In the genomic region with DNA sequence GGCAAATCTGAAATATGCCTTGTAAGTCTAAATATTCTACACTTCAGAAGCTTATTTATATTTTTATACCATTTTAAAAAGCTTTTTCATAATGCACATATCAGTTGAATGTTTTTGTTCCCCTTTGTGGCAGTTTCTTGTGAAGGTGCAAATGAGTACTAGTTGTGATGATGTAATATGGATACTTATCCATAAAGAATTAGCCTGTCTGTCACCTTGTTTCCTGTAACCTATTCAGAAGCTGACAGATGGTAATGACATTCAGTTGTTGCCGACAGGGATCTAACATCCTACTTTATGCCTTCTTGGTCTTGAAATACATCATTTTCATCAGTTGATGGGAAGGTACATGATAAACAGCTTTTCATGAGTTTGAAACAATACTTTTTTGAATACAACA, we compare ENCODE assay signal across 16 cellular contexts. TPM values are rescaled to one million over a fixed set of nuclear protein-coding genes. Genes with fewer than 3 reads are reported as not detected.
DNase-seq lines count a peak whose midpoint lies in the region; ATAC-seq and TF ChIP-seq lines count a peak whose summit lies in the region.
"Had no signal": no experiment of that assay in that cellular context is flagged by ENCODE, and none has a peak within 500 bp of the region (broad histone marks: within the 10 kb centered on the region; RNA-seq: fewer than 3 reads in every experiment).

No MANE protein-coding gene starts in this region.

- H3K9ac ChIP-seq in KMS-11: no peak overlapping the region

- H3K4me1 Mint-ChIP-seq in activated T-helper 2 cell treated with anti-CD3 and anti-CD28 coated beads, Interferon-gamma antibody, Interleukin-2, Interleukin-4, amounts not matched to agents 10 μg/mL and 5 μg/mL and 100 μg/mL, durations not matched to agents 14 hours and 24 hours and 36 hours (ENCODE audit: low read depth): peaks cover 36% of the 10 kb centered on the region
- H3K4me1 Mint-ChIP-seq in nephron: peaks cover 44% of the 10 kb centered on the region

- H3K4me2 ChIP-seq in KMS-11: peak overlapping the region; percentile 74; the same call in 1 of the 2 replicates

- peaks cover 13% of the 10 kb centered on the region for H3K36me3 Mint-ChIP-seq in activated T-helper 2 cell treated with anti-CD3 and anti-CD28 coated beads, Interferon-gamma antibody, Interleukin-2, Interleukin-4, amounts not matched to agents 10 μg/mL and 5 μg/mL and 100 μg/mL, durations not matched to agents 14 hours and 24 hours and 36 hours (ENCODE audit: low read depth)
- peaks cover 23% of the 10 kb centered on the region for H3K36me3 Mint-ChIP-seq in nephron (ENCODE audit: low read depth)
- H3K36me3 Mint-ChIP-seq: IgD-negative memory B cell had no signal

- no peak for TF ChIP-seq CTCF in KMS-11 (conservative IDR thresholded peaks at IDR 0.05; ENCODE audit: low read depth, low read length)
- no peak for TF ChIP-seq CTCF in nephron (IDR thresholded peaks at IDR 0.05; ENCODE audit: unreplicated experiment in 3 of 3)
- TF ChIP-seq CTCF in gastrocnemius medialis (IDR thresholded peaks at IDR 0.05 in 4 of 5, conservative IDR thresholded peaks at IDR 0.05 in 1 of 5): no peak

- H3K79me2 ChIP-seq in KMS-11 (ENCODE audit: insufficient read depth, low read depth): peaks cover 67% of the 10 kb centered on the region

- intact Hi-C loops in activated T-helper 2 cell treated with anti-CD3 and anti-CD28 coated beads, Interferon-gamma antibody, Interleukin-2, Interleukin-4, amounts not matched to agents 10 μg/mL and 5 μg/mL and 100 μg/mL, durations not matched to agents 14 hours and 24 hours and 36 hours (cut with micrococcal nuclease): loop anchor here (2.0 kb wide), 1 partner anchor 265 kb away; a partner anchor contains a TSS
- intact Hi-C loops in gastrocnemius medialis (cut with DNase I; ENCODE audit: low total_unique reads) (no loop called here), right cardiac atrium (cut with DNase I) (no loop called here)

- H3K36me3 ChIP-seq in KMS-11 (ENCODE audit: insufficient read depth) (no peaks in the 10 kb centered on the region), gastrocnemius medialis (no peaks in the 10 kb centered on the region)

- WGBS in right cardiac atrium: 44% methylated on average over 1 of the region's 1 CpG

- no peak overlapping the region for H3K4me3 ChIP-seq in KMS-11 (IDR thresholded peaks at IDR 0.05; ENCODE audit: insufficient read depth, low read depth, low read length)
- no peak overlapping the region for H3K4me3 ChIP-seq in gastrocnemius medialis
- no peak overlapping the region for H3K4me3 ChIP-seq in right cardiac atrium (ENCODE audit: low read length)

- peak; percentile 7 for DNase-seq in NCI-H446 treated with DMSO at 0.1 percent for 48 hours (lab: John Stamatoyannopoulos, UW)
- DNase-seq in NCI-H446 (lab: John Stamatoyannopoulos, UW): no peak
- no peak for DNase-seq in activated T-helper 2 cell treated with anti-CD3 and anti-CD28 coated beads, Interferon-gamma antibody, Interleukin-2, Interleukin-4, amounts not matched to agents 10 μg/mL and 5 μg/mL and 100 μg/mL, durations not matched to agents 14 hours and 24 hours and 36 hours (ENCODE audit: low spot score)
- no peak for DNase-seq in gastrocnemius medialis
- no peak for DNase-seq in right cardiac atrium
- DNase-seq: activated CD4-positive, alpha-beta T cell treated with anti-CD3 and anti-CD28 coated beads for 4 hours; foreskin melanocyte; NCI-H2227 treated with DMSO at 0.1 percent for 48 hours; SJCRH30; testis had no signal

- H3K9me3 ChIP-seq in gastrocnemius medialis (no peaks in the 10 kb centered on the region), right cardiac atrium (ENCODE audit: control insufficient read depth, low read length) (no peaks in the 10 kb centered on the region)
- H3K9me3 ChIP-seq: SJCRH30, testis had no signal

- H3K27ac ChIP-seq in KMS-11: no peak overlapping the region
- H3K27ac ChIP-seq in gastrocnemius medialis: no peak overlapping the region
- H3K27ac ChIP-seq in right cardiac atrium (ENCODE audit: low read length): no peak overlapping the region

- peak overlapping the region; percentile 41 for H3K4me3 Mint-ChIP-seq in activated T-helper 2 cell treated with anti-CD3 and anti-CD28 coated beads, Interferon-gamma antibody, Interleukin-2, Interleukin-4, amounts not matched to agents 10 μg/mL and 5 μg/mL and 100 μg/mL, durations not matched to agents 14 hours and 24 hours and 36 hours (ENCODE audit: low read depth)
- peak overlapping the region; percentile 80 to 98 (median 98) for H3K4me3 Mint-ChIP-seq in nephron
- H3K4me3 Mint-ChIP-seq: dendritic cell treated with granulocyte-macrophage colony-stimulating factor and Interleukin-4, amounts not matched to agents 40 ng/mL and 50 ng/mL, for 4 days had no signal

- peaks cover 5% of the 10 kb centered on the region for H3K27me3 Mint-ChIP-seq in activated T-helper 2 cell treated with anti-CD3 and anti-CD28 coated beads, Interferon-gamma antibody, Interleukin-2, Interleukin-4, amounts not matched to agents 10 μg/mL and 5 μg/mL and 100 μg/mL, durations not matched to agents 14 hours and 24 hours and 36 hours (ENCODE audit: low read depth)
- H3K27me3 Mint-ChIP-seq in nephron (ENCODE audit: low read depth): no peaks in the 10 kb centered on the region
- H3K27me3 Mint-ChIP-seq: dendritic cell treated with granulocyte-macrophage colony-stimulating factor and Interleukin-4, amounts not matched to agents 40 ng/mL and 50 ng/mL, for 4 days; IgD-negative memory B cell had no signal

- H3K27me3 ChIP-seq in KMS-11 (ENCODE audit: insufficient read depth, low read depth) (no peaks in the 10 kb centered on the region), gastrocnemius medialis (no peaks in the 10 kb centered on the region), right cardiac atrium (ENCODE audit: control insufficient read depth, insufficient read depth) (no peaks in the 10 kb centered on the region)
- H3K27me3 ChIP-seq: SJCRH30, testis had no signal

- ATAC-seq in gastrocnemius medialis (no peak), GM18868 (IDR thresholded peaks at IDR 0.05; ENCODE audit: unreplicated experiment) (no peak), right cardiac atrium (no peak)
- ATAC-seq: left lobe of liver had no signal

- no peak overlapping the region for H3K27ac Mint-ChIP-seq in activated T-helper 2 cell treated with anti-CD3 and anti-CD28 coated beads, Interferon-gamma antibody, Interleukin-2, Interleukin-4, amounts not matched to agents 10 μg/mL and 5 μg/mL and 100 μg/mL, durations not matched to agents 14 hours and 24 hours and 36 hours
- H3K27ac Mint-ChIP-seq in nephron: peak overlapping the region; percentile 71 to 98 (median 87)
- H3K27ac Mint-ChIP-seq: dendritic cell treated with granulocyte-macrophage colony-stimulating factor and Interleukin-4, amounts not matched to agents 40 ng/mL and 50 ng/mL, for 4 days; IgD-negative memory B cell had no signal

- H3K9me3 Mint-ChIP-seq in activated T-helper 2 cell treated with anti-CD3 and anti-CD28 coated beads, Interferon-gamma antibody, Interleukin-2, Interleukin-4, amounts not matched to agents 10 μg/mL and 5 μg/mL and 100 μg/mL, durations not matched to agents 14 hours and 24 hours and 36 hours: no peaks in the 10 kb centered on the region
- no peaks in the 10 kb centered on the region for H3K9me3 Mint-ChIP-seq in nephron
- H3K9me3 Mint-ChIP-seq: dendritic cell treated with granulocyte-macrophage colony-stimulating factor and Interleukin-4, amounts not matched to agents 40 ng/mL and 50 ng/mL, for 4 days; IgD-negative memory B cell had no signal

- in situ Hi-C loops in gastrocnemius medialis (cut with MboI; ENCODE audit: low sequenced_read_pairs in 4 of 4): loop anchor here in 1 of 4 donors (10.0 to 25.0 kb wide), 2 partner anchors 139 to 308 kb away; a partner anchor contains a TSS

- TF ChIP-seq POLR2A in gastrocnemius medialis (IDR thresholded peaks at IDR 0.05): no peak

- no peak overlapping the region for H2AFZ ChIP-seq in KMS-11 (ENCODE audit: low read depth)

- H3K4me1 ChIP-seq in KMS-11 (ENCODE audit: low read depth, poor library complexity, severe bottlenecking) (peaks cover 51% of the 10 kb centered on the region), gastrocnemius medialis (peaks cover 18 to 19% of the 10 kb centered on the region in 2 donors), right cardiac atrium (ENCODE audit: control insufficient read depth, insufficient read depth, low read length) (no peaks in the 10 kb centered on the region)
- H3K4me1 ChIP-seq: testis had no signal

- H4K20me1 ChIP-seq in KMS-11 (ENCODE audit: insufficient read depth): peaks cover 24% of the 10 kb centered on the region

RNA-seq across cellular contexts. Expression of a gene that starts 2.9 kb away (rescaled TPM):
- 17.9 and 18.2 TPM in 2 replicates for total RNA-seq in activated T-helper 2 cell treated with anti-CD3 and anti-CD28 coated beads, Interferon-gamma antibody, Interleukin-2, Interleukin-4, amounts not matched to agents 10 μg/mL and 5 μg/mL and 100 μg/mL, durations not matched to agents 14 hours and 24 hours and 36 hours
- 10 to 100 TPM in 3 of 4 donors, 1 to 10 TPM in 1; 7.5 to 17.2 (median 13.1) TPM for total RNA-seq in gastrocnemius medialis
- total RNA-seq in right cardiac atrium: 10 to 100 TPM; 17.2 to 21.5 (median 19.4) TPM
- polyA plus RNA-seq in right cardiac atrium: 3.2 TPM
